Comparison of ENCODE assay signal across 8 cellular contexts in genomic region chr11:72722050-72722748, GRCh38. TPM values are rescaled to one million over a fixed set of nuclear protein-coding genes. Genes with fewer than 3 reads are reported as not detected.
DNase-seq lines count a peak whose midpoint lies in the region; ATAC-seq lines count a peak whose summit lies in the region.

No MANE protein-coding gene starts in this region.

- intact Hi-C loops in left colon (cut with DNase I, micrococcal nuclease), result loop anchor here (5.0 to 10.0 kb wide), 3 partner anchors 90 to 463 kb away; partner anchors contain the start of gene ATG16L2 (in 1 of the 2)

- ATAC-seq in GM18873 (IDR thresholded peaks at IDR 0.05; ENCODE audit: low FRiP score, unreplicated experiment) (peak; percentile 78), HG03108 (IDR thresholded peaks at IDR 0.05; ENCODE audit: unreplicated experiment) (peak; percentile 59), left colon (peak; percentile 84)

- peak; percentile 96 for DNase-seq in AG08396 (ENCODE audit: low spot score)
- peak; percentile 94 for DNase-seq in NCI-H2227 treated with DMSO at 0.1 percent for 48 hours (lab: John Stamatoyannopoulos, UW)
- peak; percentile 66 for DNase-seq in activated CD4-positive, CD25-positive, alpha-beta regulatory T cell treated with anti-CD3 and anti-CD28 coated beads, Interleukin-2, amount 50 U/mL, for 16 hours (ENCODE audit: low read depth, low spot score)
- peak; percentile 85 for DNase-seq in central memory CD4-positive, alpha-beta T cell
- DNase-seq in left colon, result peak; percentile 89 to 90
- DNase-seq in stimulated activated CD4-positive, alpha-beta T cell treated with anti-CD3 and anti-CD28 coated beads, Interleukin-1b, Interleukin-23, amount 100 ng/mL, for 1 hour (ENCODE audit: low read depth in 2 of 2), result peak; percentile 62 to 67

RNA-seq across cellular contexts. Expression of gene ARAP1, which starts 30.0 kb away (rescaled TPM):
- total RNA-seq in left colon, result 10 to 100 TPM; 62.5 to 69.1 TPM

RNA-seq across cellular contexts. Expression of gene PDE2A, which starts 48.0 kb away (rescaled TPM):
- total RNA-seq in left colon, result 10 to 100 TPM in 1 of 2 donors, 1 to 10 TPM in 1; 6.6 to 10.4 TPM

Comparison
In these comparisons a context has a peak if more than half of its experiments do, and no peak if none do; other contexts are left out.
1. Peak in every context shown above with its lines: DNase-seq and ATAC-seq.